12 cellular contexts compared by ENCODE assay signal in genomic region chr7:73891178-73891885, GRCh38. TPM values are rescaled to one million over a fixed set of nuclear protein-coding genes. Genes with fewer than 3 reads are reported as not detected.
DNase-seq lines count a peak whose midpoint lies in the region; ATAC-seq, FAIRE-seq and TF ChIP-seq lines count a peak whose summit lies in the region.
"Had no signal": no experiment of that assay in that cellular context is flagged by ENCODE, and none has a peak within 500 bp of the region (broad histone marks: within the 10 kb centered on the region; RNA-seq: fewer than 3 reads in every experiment).

No MANE protein-coding gene starts in this region.

- no peak for FAIRE-seq in astrocyte (lab: Jason Lieb, UNC)
- FAIRE-seq in GM12891 (lab: Jason Lieb, UNC): no peak

- DNase-seq in cardiac muscle cell (ENCODE audit: low read depth in 1 of 2, low spot score in 1 of 2) (no peak), Right ventricle myocardium superior (no peak), astrocyte (ENCODE audit: low read depth) (no peak), iPS-NIHi7 (ENCODE audit: extremely low spot score) (peak; percentile 59), transverse colon (no peak), GM10248 (ENCODE audit: extremely low spot score) (no peak), glomerular visceral epithelial cell (ENCODE audit: extremely low spot score) (no peak), GM12891 (ENCODE audit: insufficient read length, low spot score) (no peak)
- DNase-seq: DND-41; effector CD8-positive, alpha-beta T cell; upper lobe of right lung had no signal

- no peak for TF ChIP-seq EP300 in transverse colon (IDR thresholded peaks at IDR 0.05; ENCODE audit: low read depth)

- 78 to 100% methylated on average over 2 to 16 of the region's 16 CpGs for WGBS in transverse colon (ENCODE audit: low coverage in 1 of 2), 2 donors

- H3K9me3 ChIP-seq in cardiac muscle cell (ENCODE audit: low read depth): no peaks in the 10 kb centered on the region
- H3K9me3 ChIP-seq in astrocyte (ENCODE audit: insufficient read depth, low read depth, low read length): no peaks in the 10 kb centered on the region
- no peaks in the 10 kb centered on the region for H3K9me3 ChIP-seq in transverse colon
- H3K9me3 ChIP-seq: upper lobe of right lung had no signal

- peak overlapping the region; percentile 23 for H3K4me2 ChIP-seq in astrocyte (ENCODE audit: low read length)

- H3K4me1 ChIP-seq in cardiac muscle cell (ENCODE audit: low read depth) (peaks cover 6% of the 10 kb centered on the region), astrocyte (ENCODE audit: insufficient read depth, low read length) (peaks cover 55% of the 10 kb centered on the region), transverse colon (peaks cover 9 to 36% (median 19%) of the 10 kb centered on the region in 4 donors)

- in situ Hi-C loops in transverse colon (cut with MboI; ENCODE audit: low pct_ligation_motif_present in 1 of 4, low pct_unique_long_range_greater_than_20kb in 1 of 4, low sequenced_read_pairs in 3 of 4): loop anchor here in 1 of 4 donors (25.0 kb wide), 1 partner anchor 121 kb away; no protein-coding TSS in a partner anchor

- intact Hi-C loops in Right ventricle myocardium superior (cut with DNase I) (loop anchor here (10.0 kb wide), 1 partner anchor 133 kb away; the partner anchor contains the start of gene ELN), transverse colon (cut with DNase I; ENCODE audit: low total_unique reads) (no loop called here)

- no peaks in the 10 kb centered on the region for H3K36me3 ChIP-seq in cardiac muscle cell
- no peaks in the 10 kb centered on the region for H3K36me3 ChIP-seq in astrocyte (ENCODE audit: insufficient read depth, low read length)
- no peaks in the 10 kb centered on the region for H3K36me3 ChIP-seq in transverse colon
- H3K36me3 ChIP-seq: upper lobe of right lung had no signal

- H3K4me3 Mint-ChIP-seq in astrocyte (ENCODE audit: unreplicated experiment): no peak overlapping the region

- no peak for ATAC-seq in Right ventricle myocardium superior (ENCODE audit: poor library complexity)
- ATAC-seq: upper lobe of right lung had no signal

- TF ChIP-seq CTCF in cardiac muscle cell (IDR thresholded peaks at IDR 0.05; ENCODE audit: low read depth, low read length): peak; percentile 8
- TF ChIP-seq CTCF in astrocyte (IDR thresholded peaks at IDR 0.05; ENCODE audit: insufficient read depth, low read depth, low read length): no peak
- no peak for TF ChIP-seq CTCF in transverse colon (IDR thresholded peaks at IDR 0.05)
- TF ChIP-seq CTCF in GM10248 (IDR thresholded peaks at IDR 0.05; ENCODE audit: control extremely low read depth, extremely low read depth, low read depth, missing control alignments): no peak

- no peak overlapping the region for H3K4me3 ChIP-seq in cardiac muscle cell
- no peak overlapping the region for H3K4me3 ChIP-seq in astrocyte (ENCODE audit: insufficient read depth, low read depth, low read length)
- no peak overlapping the region for H3K4me3 ChIP-seq in transverse colon
- H3K4me3 ChIP-seq: skin epidermis, upper lobe of right lung had no signal

- H3K79me2 ChIP-seq in astrocyte (ENCODE audit: insufficient read depth, low read length): no peaks in the 10 kb centered on the region

- no peaks in the 10 kb centered on the region for H3K27me3 ChIP-seq in cardiac muscle cell
- no peaks in the 10 kb centered on the region for H3K27me3 ChIP-seq in astrocyte (ENCODE audit: insufficient read depth, low read length)
- no peaks in the 10 kb centered on the region for H3K27me3 ChIP-seq in transverse colon

- H3K9me3 Mint-ChIP-seq in astrocyte (ENCODE audit: unreplicated experiment): no peaks in the 10 kb centered on the region

- peak overlapping the region; percentile 38 for H3K9ac ChIP-seq in astrocyte (ENCODE audit: low read length)

- peaks cover 30% of the 10 kb centered on the region for H3K4me1 Mint-ChIP-seq in astrocyte (ENCODE audit: low read depth, unreplicated experiment)

- CTCF ChIA-PET in GM10248 (lab: Yijun Ruan, JAX): interaction anchor here (1.5 kb wide), 1 partner anchor 136 kb away, joined by 3 read pairs; no protein-coding TSS in a partner anchor

- H3K27ac Mint-ChIP-seq in astrocyte (ENCODE audit: unreplicated experiment): peak overlapping the region; percentile 66

- no peak overlapping the region for H2AFZ ChIP-seq in astrocyte (ENCODE audit: low read depth, low read length)

- POLR2A ChIA-PET in GM10248 (lab: Yijun Ruan, JAX): no interaction called here

- no peaks in the 10 kb centered on the region for H4K20me1 ChIP-seq in astrocyte (ENCODE audit: insufficient read depth, low read length)

- H3K27ac ChIP-seq in cardiac muscle cell (no peak overlapping the region), astrocyte (ENCODE audit: low read depth, low read length) (peak overlapping the region; percentile 37), transverse colon (peak overlapping the region in 3 of 4 donors; percentile 14 to 48 (median 44))
- H3K27ac ChIP-seq: upper lobe of right lung had no signal

- TF ChIP-seq POLR2A in transverse colon (IDR thresholded peaks at IDR 0.05) (no peak), GM12891 (IDR thresholded peaks at IDR 0.05; ENCODE audit: low read depth, low read length) (no peak)

- H3K36me3 Mint-ChIP-seq in astrocyte (ENCODE audit: low read depth, unreplicated experiment): no peaks in the 10 kb centered on the region

- H3K27me3 Mint-ChIP-seq in astrocyte (ENCODE audit: low read depth, unreplicated experiment): peaks cover 7% of the 10 kb centered on the region

TF ChIP-seq in GM12891, 5 proteins besides CTCF, POLR2A, EP300 and RAD21:
- TF ChIP-seq POLR2AphosphoS5 (IDR thresholded peaks at IDR 0.05; ENCODE audit: low read depth, low read length): no peak
- TF ChIP-seq TAF1 (IDR thresholded peaks at IDR 0.05; ENCODE audit: low read depth, low read length): no peak
- TF ChIP-seq POU2F2 (IDR thresholded peaks at IDR 0.05; ENCODE audit: low read depth, low read length): no peak
- TF ChIP-seq PAX5 (IDR thresholded peaks at IDR 0.05; ENCODE audit: insufficient read depth, low read length, severe bottlenecking): no peak
- no peak for TF ChIP-seq SPI1 (IDR thresholded peaks at IDR 0.05; ENCODE audit: low read depth, low read length)

RNA-seq across cellular contexts. Expression of gene TMEM270, which starts 30.4 kb away (rescaled TPM):
- total RNA-seq in cardiac muscle cell (not detected in 2 replicates), Right ventricle myocardium superior (not detected), astrocyte (not detected in 2 replicates), transverse colon (not detected)
- not detected in 2 replicates for polyA plus RNA-seq in cardiac muscle cell
- polyA plus RNA-seq in GM12891 (2012; ENCODE audit: low read depth, missing spikeins): not detected
- total RNA-seq: upper lobe of right lung had no signal

RNA-seq across cellular contexts. Expression of gene METTL27, which starts 49.0 kb away (rescaled TPM):
- total RNA-seq in cardiac muscle cell: 5.1 and 5.2 TPM in 2 replicates
- polyA plus RNA-seq in cardiac muscle cell: 4.6 and 11.2 TPM in 2 replicates
- total RNA-seq in Right ventricle myocardium superior: 0.43 TPM
- 2.1 and 2.5 TPM in 2 replicates for total RNA-seq in astrocyte
- 10 to 100 TPM in 1 of 4 donors, 1 to 10 TPM in 3; 2.6 to 29.5 (median 5.1) TPM for total RNA-seq in transverse colon
- polyA plus RNA-seq in GM12891 (2012; ENCODE audit: low read depth, missing spikeins): 0.41 TPM
